1 cellular context compared by ENCODE assay signal in the genomic region with DNA sequence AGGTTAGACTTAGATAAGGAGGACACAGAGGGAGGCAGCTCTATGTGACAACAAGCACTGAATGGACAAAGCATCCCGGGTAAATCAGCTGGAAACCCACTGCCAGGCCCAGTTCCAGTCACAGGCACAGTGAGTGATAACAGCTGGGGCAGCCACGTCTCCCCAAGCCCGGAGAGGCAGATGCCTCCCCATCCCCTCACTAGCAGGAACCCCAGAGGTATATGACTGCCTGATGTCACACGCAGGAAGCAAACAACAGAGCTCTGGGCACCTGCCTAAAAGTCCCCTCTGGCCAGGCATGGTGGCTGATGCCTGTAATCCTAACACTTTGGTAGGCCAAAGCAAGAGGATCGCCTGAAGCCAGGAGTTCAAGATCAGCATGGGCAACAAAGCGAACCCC.
TF ChIP-seq lines count a peak whose summit lies in the region.

No MANE protein-coding gene starts in this region.

TF ChIP-seq in endothelial cell of umbilical vein, 7 proteins besides CTCF, POLR2A, EP300 and RAD21:
- TF ChIP-seq, protein P1, sequence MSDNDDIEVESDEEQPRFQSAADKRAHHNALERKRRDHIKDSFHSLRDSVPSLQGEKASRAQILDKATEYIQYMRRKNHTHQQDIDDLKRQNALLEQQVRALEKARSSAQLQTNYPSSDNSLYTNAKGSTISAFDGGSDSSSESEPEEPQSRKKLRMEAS (IDR thresholded peaks at IDR 0.05; ENCODE audit: insufficient read depth, insufficient read length), result no peak
- no peak for TF ChIP-seq POLR2AphosphoS5 (IDR thresholded peaks at IDR 0.05; ENCODE audit: insufficient read depth, low read depth, low read length)
- TF ChIP-seq FOS (IDR thresholded peaks at IDR 0.05; ENCODE audit: borderline replicate concordance, insufficient read depth, low read length), result no peak
- TF ChIP-seq MYC (IDR thresholded peaks at IDR 0.05; ENCODE audit: low read depth, low read length), result no peak
- no peak for TF ChIP-seq EZH2 (IDR thresholded peaks at IDR 0.05; ENCODE audit: borderline replicate concordance, low read depth, low read length, severe bottlenecking)
- TF ChIP-seq GATA2 (IDR thresholded peaks at IDR 0.05; ENCODE audit: insufficient read depth, insufficient read length, low read depth, low read length), result no peak
